Comparison of ENCODE assay signal across 8 cellular contexts in genomic region chr18:811192-812122, GRCh38. TPM values are rescaled to one million over a fixed set of nuclear protein-coding genes. Genes with fewer than 3 reads are reported as not detected.
DNase-seq lines count a peak whose midpoint lies in the region; ATAC-seq and TF ChIP-seq lines count a peak whose summit lies in the region.

No MANE protein-coding gene starts in this region.

- peak overlapping the region; percentile 91 for H3K4me3 Mint-ChIP-seq in T-helper 17 cell
- H3K4me3 Mint-ChIP-seq in naive thymus-derived CD4-positive, alpha-beta T cell = peak overlapping the region; percentile 93 to 99 (median 96)

- peak overlapping the region; percentile 86 for H3K27ac Mint-ChIP-seq in T-helper 17 cell
- H3K27ac Mint-ChIP-seq in naive thymus-derived CD4-positive, alpha-beta T cell = peak overlapping the region; percentile 89 to 98 (median 95)

- peak overlapping the region; percentile 93 to 97 (median 96) for H3K27ac ChIP-seq in esophagus squamous epithelium
- peak overlapping the region; percentile 94 for H3K27ac ChIP-seq in naive thymus-derived CD4-positive, alpha-beta T cell (ENCODE audit: low read depth, low read length)

- intact Hi-C loops in esophagus squamous epithelium (cut with DNase I) = no loop called here
- intact Hi-C loops in naive thymus-derived CD4-positive, alpha-beta T cell (cut with micrococcal nuclease) = loop anchor here (1.0 to 10.0 kb wide), 15 partner anchors 9 to 1846 kb away; partner anchors contain the start of genes ENOSF1 (in 2 of the 2), THOC1 (in 2 of the 2), USP14 (in 2 of the 2) and CLUL1 (in 1 of the 2)

- ATAC-seq in GM18907 (IDR thresholded peaks at IDR 0.05; ENCODE audit: unreplicated experiment) = peak; percentile 35
- ATAC-seq in HG03103 (IDR thresholded peaks at IDR 0.05; ENCODE audit: low read depth, unreplicated experiment) = peak; percentile 30
- no peak for ATAC-seq in T-helper 17 cell
- no peak for ATAC-seq in naive thymus-derived CD4-positive, alpha-beta T cell

- POLR2A ChIA-PET in naive thymus-derived CD4-positive, alpha-beta T cell (lab: Charles Lee) = interaction anchor here (0.7 to 4.3 kb wide), 4 partner anchors 10 to 19 kb away, joined by 3 to 76 read pairs (median 6); no protein-coding TSS in a partner anchor

- H3K9me3 Mint-ChIP-seq in naive thymus-derived CD4-positive, alpha-beta T cell = peaks cover 0 to 2% (median 0%) of the 10 kb centered on the region in 11 donors

- CTCF ChIA-PET in naive thymus-derived CD4-positive, alpha-beta T cell (lab: Charles Lee) = interaction anchor here (1.0 to 3.1 kb wide), 2 partner anchors 20 to 28 kb away, joined by 5 to 16 read pairs; no protein-coding TSS in a partner anchor

- 1% methylated on average over 9 to 12 of the region's 58 CpGs for WGBS in esophagus squamous epithelium, 2 donors

- H3K27me3 Mint-ChIP-seq in T-helper 17 cell = peaks cover 4% of the 10 kb centered on the region
- peaks cover 0 to 6% (median 0%) of the 10 kb centered on the region in 5 donors for H3K27me3 Mint-ChIP-seq in naive thymus-derived CD4-positive, alpha-beta T cell

- H3K4me1 ChIP-seq in esophagus squamous epithelium = peaks cover 0 to 57% (median 15%) of the 10 kb centered on the region in 3 donors
- peaks cover 35 to 36% of the 10 kb centered on the region in 2 donors for H3K4me1 ChIP-seq in naive thymus-derived CD4-positive, alpha-beta T cell (ENCODE audit: control insufficient read depth in 2 of 2, insufficient read depth in 2 of 2, low read length in 2 of 2)

- no peak for TF ChIP-seq CTCF in esophagus squamous epithelium (IDR thresholded peaks at IDR 0.05)

- no peaks in the 10 kb centered on the region for H3K36me3 ChIP-seq in esophagus squamous epithelium
- H3K36me3 ChIP-seq in naive thymus-derived CD4-positive, alpha-beta T cell (ENCODE audit: control insufficient read depth in 2 of 3, insufficient read depth in 3 of 3, low read length in 3 of 3) = peaks cover 0 to 9% (median 0%) of the 10 kb centered on the region in 3 experiments

- no peaks in the 10 kb centered on the region for H3K27me3 ChIP-seq in esophagus squamous epithelium
- H3K27me3 ChIP-seq in naive thymus-derived CD4-positive, alpha-beta T cell (ENCODE audit: control insufficient read depth in 2 of 2, insufficient read depth in 2 of 2, low read length in 2 of 2) = no peaks in the 10 kb centered on the region

- H3K4me3 ChIP-seq in esophagus squamous epithelium = peak overlapping the region; percentile 78 to 93 (median 88)
- peak overlapping the region; percentile 60 for H3K4me3 ChIP-seq in naive thymus-derived CD4-positive, alpha-beta T cell (ENCODE audit: low read length)

- H3K36me3 Mint-ChIP-seq in T-helper 17 cell (ENCODE audit: low read depth) = peaks cover 4% of the 10 kb centered on the region
- H3K36me3 Mint-ChIP-seq in naive thymus-derived CD4-positive, alpha-beta T cell = peaks cover 0 to 5% (median 0%) of the 10 kb centered on the region in 5 donors

- H3K4me1 Mint-ChIP-seq in T-helper 17 cell = peaks cover 37% of the 10 kb centered on the region
- H3K4me1 Mint-ChIP-seq in naive thymus-derived CD4-positive, alpha-beta T cell = peaks cover 42 to 82% (median 78%) of the 10 kb centered on the region in 7 donors

- no peaks in the 10 kb centered on the region for H3K9me3 ChIP-seq in T-helper 17 cell (ENCODE audit: control insufficient read depth, low read length, poor library complexity, severe bottlenecking)
- no peaks in the 10 kb centered on the region for H3K9me3 ChIP-seq in esophagus squamous epithelium
- no peaks in the 10 kb centered on the region for H3K9me3 ChIP-seq in naive thymus-derived CD4-positive, alpha-beta T cell (ENCODE audit: control insufficient read depth in 2 of 3, low read length in 3 of 3)

- no peak for TF ChIP-seq POLR2A in esophagus squamous epithelium (IDR thresholded peaks at IDR 0.05)

- DNase-seq in AG20443 (ENCODE audit: low spot score) = peak; percentile 20
- no peak for DNase-seq in T-helper 17 cell
- DNase-seq in esophagus squamous epithelium (lab: John Stamatoyannopoulos, UW) = no peak
- DNase-seq in naive thymus-derived CD4-positive, alpha-beta T cell = peak in 5 of 9 donors; percentile 13 to 25 (median 16)
- DNase-seq in inferior parietal cortex (ENCODE audit: extremely low spot score) = no peak
- DNase-seq in UCSD-AML1 (lab: John Stamatoyannopoulos, UW; ENCODE audit: unreplicated experiment) = no peak

RNA-seq across cellular contexts. Expression of gene YES1, which starts 0.6 kb away (rescaled TPM):
- total RNA-seq in T-helper 17 cell (1 to 10 TPM; 6.9 to 7.1 TPM), esophagus squamous epithelium (100 to 1,000 TPM; 105 to 143 (median 125) TPM)
- 10 to 100 TPM; 14.2 to 15.8 (median 14.8) TPM for total RNA-seq in naive thymus-derived CD4-positive, alpha-beta T cell
- polyA plus RNA-seq in naive thymus-derived CD4-positive, alpha-beta T cell = 1 to 10 TPM in 1 of 2 donors, under 1 TPM in 1; 0.66 to 4.1 TPM

Comparison
In these comparisons a context has a peak if more than half of its experiments do, and no peak if none do; other contexts are left out.
1. DNase-seq: peak in AG20443 (single experiment) and naive thymus-derived CD4-positive, alpha-beta T cell (5 of 9); none in T-helper 17 cell (0 of 3), esophagus squamous epithelium (single experiment), inferior parietal cortex (single experiment) and UCSD-AML1 (single experiment).
2. ATAC-seq: peak in GM18907 (single experiment) and HG03103 (single experiment); none in T-helper 17 cell (single experiment) and naive thymus-derived CD4-positive, alpha-beta T cell (single experiment).
3. RNA of gene YES1, which starts 0.6 kb away (total RNA-seq): 105 to 143 TPM in esophagus squamous epithelium; 14.2 to 15.8 TPM in naive thymus-derived CD4-positive, alpha-beta T cell and 6.9 to 7.1 TPM in T-helper 17 cell; every median in the first group is over 4 times any median in the second.